ENCODE assay signal across 23 cellular contexts in the genomic region with DNA sequence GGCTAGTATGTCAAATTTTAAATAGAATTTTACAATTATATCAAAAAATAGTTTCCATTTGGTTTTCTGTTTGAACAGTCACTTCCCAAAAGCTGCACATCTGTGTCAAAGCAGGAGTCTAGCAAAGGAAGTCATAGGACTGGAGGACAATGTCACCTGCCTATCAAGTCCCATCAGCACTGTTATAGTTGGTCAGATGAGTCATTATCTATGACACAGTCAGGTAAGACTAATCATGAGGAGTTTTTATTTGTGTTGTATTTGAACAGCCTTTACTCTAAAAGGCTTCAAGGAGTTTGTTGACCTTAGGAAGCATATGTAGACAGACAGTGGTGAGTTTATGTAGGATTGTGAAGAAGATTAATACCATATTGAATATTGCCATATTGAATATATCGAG.
A peak's percentile ranks its signal among the peaks of the same experiment; 100 is the strongest.
DNase-seq lines count a peak whose midpoint lies in the region; ATAC-seq, FAIRE-seq and TF ChIP-seq lines count a peak whose summit lies in the region.
"Had no signal": no experiment of that assay in that cellular context is flagged by ENCODE, and none has a peak within 500 bp of the region (broad histone marks: within the 10 kb centered on the region; RNA-seq: fewer than 3 reads in every experiment).

No MANE protein-coding gene starts in this region.

- BruUV-seq in K562 (replicated peaks; lab: Mats Ljungman, UMichigan): no TSS peak

- in situ Hi-C loops in K562 (cut with MboI): no loop called here

- H3K27ac ChIP-seq in K562 (ENCODE audit: extremely low read depth, low read depth, low read length): no peak overlapping the region
- H3K27ac ChIP-seq in psoas muscle: peak overlapping the region; percentile 9
- H3K27ac ChIP-seq: esophagus squamous epithelium, neural progenitor cell, prostate gland, suprapubic skin had no signal

- H3K36me3 ChIP-seq in K562 (ENCODE audit: control insufficient read depth, insufficient read depth, low read length): peaks cover 71% of the 10 kb centered on the region; the same call in 2 of the 3 replicates
- H3K36me3 ChIP-seq in psoas muscle (ENCODE audit: insufficient read depth in 1 of 2, low read depth in 1 of 2): peaks cover 6 to 100% of the 10 kb centered on the region in 2 donors

- POLR2A ChIA-PET in K562 (lab: Yijun Ruan, JAX): no interaction called here

- H3K9me3 ChIP-seq in K562 (replicated peaks; ENCODE audit: control insufficient read depth, insufficient read depth, low read depth, low read length) (no peaks in the 10 kb centered on the region), psoas muscle (no peaks in the 10 kb centered on the region)
- H3K9me3 ChIP-seq: esophagus squamous epithelium, prostate gland, suprapubic skin had no signal

- no peaks in the 10 kb centered on the region for H3K79me2 ChIP-seq in K562 (ENCODE audit: control insufficient read depth, insufficient read depth, low read length)

- H3K27me3 ChIP-seq in K562 (ENCODE audit: control insufficient read depth in 2 of 2, insufficient read depth in 2 of 2, low read length in 2 of 2): no peaks in the 10 kb centered on the region
- H3K27me3 ChIP-seq in psoas muscle (ENCODE audit: insufficient read depth in 3 of 3, low read length in 2 of 3): no peaks in the 10 kb centered on the region
- H3K27me3 ChIP-seq: esophagus squamous epithelium, neural progenitor cell, suprapubic skin had no signal

- TF ChIP-seq EP300 in K562 (IDR thresholded peaks at IDR 0.05; ENCODE audit: low read length): no peak

- no peak overlapping the region for H3K4me2 ChIP-seq in K562 (ENCODE audit: insufficient read depth, low read length)
- H3K4me2 ChIP-seq: neural progenitor cell had no signal

- CTCF ChIA-PET in K562 (lab: Yijun Ruan, JAX; ENCODE audit: low intra/inter-chr PET ratio): no interaction called here

- no peaks in the 10 kb centered on the region for H3K9me3 Mint-ChIP-seq in activated T-cell treated with anti-CD3 and anti-CD28 coated beads, Interleukin-2, amount 50 U/mL, for 4 hours
- H3K9me3 Mint-ChIP-seq: activated naive CD4-positive, alpha-beta T cell treated with anti-CD3 and anti-CD28 coated beads, Interleukin-2, amount 50 U/mL, for 24 hours; neural progenitor cell; T-helper 1 cell treated with Interleukin-12 subunit alpha and Interleukin-12 subunit beta and Interleukin-4 antibody, amounts not matched to agents 30 μg/mL and 1 μg/mL, for 36 hours had no signal

- no peaks in the 10 kb centered on the region for H3K9me1 ChIP-seq in K562 (ENCODE audit: control insufficient read depth, insufficient read depth, low read length)

- H3K36me3 Mint-ChIP-seq in activated T-cell treated with anti-CD3 and anti-CD28 coated beads, Interleukin-2, amount 50 U/mL, for 4 hours (ENCODE audit: insufficient read depth): peaks cover 22% of the 10 kb centered on the region

- no peak overlapping the region for H3K4me3 Mint-ChIP-seq in activated T-cell treated with anti-CD3 and anti-CD28 coated beads, Interleukin-2, amount 50 U/mL, for 4 hours
- H3K4me3 Mint-ChIP-seq: activated naive CD4-positive, alpha-beta T cell treated with anti-CD3 and anti-CD28 coated beads, Interleukin-2, amount 50 U/mL, for 24 hours; neural progenitor cell; T-helper 1 cell treated with Interleukin-12 subunit alpha and Interleukin-12 subunit beta and Interleukin-4 antibody, amounts not matched to agents 30 μg/mL and 1 μg/mL, for 36 hours had no signal

- no peak for TF ChIP-seq CTCF in K562 (IDR thresholded peaks at IDR 0.05 in 2 of 3, conservative IDR thresholded peaks at IDR 0.05 in 1 of 3; ENCODE audit: insufficient read depth in 2 of 3, low read depth in 1 of 3, low read length in 3 of 3)
- no peak for TF ChIP-seq CTCF in psoas muscle (IDR thresholded peaks at IDR 0.05)

- H3K4me3 ChIP-seq in K562: no peak overlapping the region
- no peak overlapping the region for H3K4me3 ChIP-seq in psoas muscle
- H3K4me3 ChIP-seq: esophagus squamous epithelium, lung, neural progenitor cell, prostate gland, suprapubic skin had no signal

- no peaks in the 10 kb centered on the region for H3K27me3 Mint-ChIP-seq in activated T-cell treated with anti-CD3 and anti-CD28 coated beads, Interleukin-2, amount 50 U/mL, for 4 hours (ENCODE audit: low read depth)
- H3K27me3 Mint-ChIP-seq: activated naive CD4-positive, alpha-beta T cell treated with anti-CD3 and anti-CD28 coated beads, Interleukin-2, amount 50 U/mL, for 24 hours had no signal

- WGBS in K562 (ENCODE audit: insufficient coverage, low coverage, missing lambda C conversion rate): 87% methylated on average over 1 of the region's 1 CpG
- WGBS in psoas muscle, 3 donors: 88 to 97% (median 93%) methylated on average over 1 of the region's 1 CpG

- H3K4me1 Mint-ChIP-seq in activated T-cell treated with anti-CD3 and anti-CD28 coated beads, Interleukin-2, amount 50 U/mL, for 4 hours (ENCODE audit: low read depth): no peaks in the 10 kb centered on the region
- H3K4me1 Mint-ChIP-seq: activated naive CD4-positive, alpha-beta T cell treated with anti-CD3 and anti-CD28 coated beads, Interleukin-2, amount 50 U/mL, for 24 hours; neural progenitor cell had no signal

- intact Hi-C loops in K562 (cut with micrococcal nuclease): no loop called here
- intact Hi-C loops in psoas muscle (cut with DNase I): loop anchor here in 1 of 2 donors (5.0 to 10.0 kb wide), 2 partner anchors 58 to 166 kb away; no protein-coding TSS in a partner anchor

- H2AFZ ChIP-seq in K562 (ENCODE audit: low read depth, low read length): no peak overlapping the region
- H2AFZ ChIP-seq: neural progenitor cell had no signal

- no peak for DNase-seq in activated T-cell treated with anti-CD3 and anti-CD28 coated beads, Interleukin-2, amount 50 U/mL, for 4 hours
- DNase-seq in activated T-cell treated with anti-CD3 and anti-CD28 coated beads, Interleukin-2, amount 50 U/mL, for 1 hour: no peak
- DNase-seq in HT-29 (ENCODE audit: low spot score) (peak; percentile 16), K562 (ENCODE audit: extremely low read depth in 1 of 4, low spot score in 3 of 4) (peak in 2 of 4 experiments; percentile 43 to 47), psoas muscle (no peak)
- DNase-seq: activated CD4-positive, alpha-beta T cell treated with anti-CD3 and anti-CD28 coated beads for 48 hours; activated CD8-positive, alpha-beta memory T cell treated with anti-CD3 and anti-CD28 coated beads, Interleukin-2, amount 50 U/mL, for 48 hours; effector CD8-positive, alpha-beta T cell; esophagus squamous epithelium; NCI-H146; OCI-M1 had no signal

- no peak for FAIRE-seq in K562 (lab: Jason Lieb, UNC)
- FAIRE-seq: astrocyte, D721Med, keratinocyte had no signal

- no peak overlapping the region for H3K9ac ChIP-seq in K562 (ENCODE audit: insufficient read depth in 1 of 2, low read depth in 2 of 2, low read length in 2 of 2)
- H3K9ac ChIP-seq: neural progenitor cell had no signal

- ATAC-seq in activated T-cell treated with anti-CD3 and anti-CD28 coated beads, Interleukin-2, amount 50 U/mL, for 4 hours: peak; percentile 40 to 52
- ATAC-seq in K562 (peak; percentile 43; the same call in 1 of the 3 replicates), psoas muscle (peak; percentile 40 to 76 (median 68)), HG02973 (IDR thresholded peaks at IDR 0.05; ENCODE audit: unreplicated experiment) (no peak), HG02840 (IDR thresholded peaks at IDR 0.05; ENCODE audit: low FRiP score, unreplicated experiment) (no peak), HG03108 (IDR thresholded peaks at IDR 0.05; ENCODE audit: unreplicated experiment) (no peak)

- H3K4me1 ChIP-seq in K562 (replicated peaks in 1 of 2; ENCODE audit: control insufficient read depth in 2 of 2, insufficient read depth in 2 of 2, low read length in 2 of 2) (no peaks in the 10 kb centered on the region), psoas muscle (no peaks in the 10 kb centered on the region)
- H3K4me1 ChIP-seq: esophagus squamous epithelium, neural progenitor cell, prostate gland, suprapubic skin had no signal

- TF ChIP-seq RAD21 in K562 (CRISPR knock-in tag; conservative IDR thresholded peaks at IDR 0.05 in 1 of 2, IDR thresholded peaks at IDR 0.05 in 1 of 2): no peak

- no peaks in the 10 kb centered on the region for H4K20me1 ChIP-seq in K562 (replicated peaks; ENCODE audit: control insufficient read depth, insufficient read depth, low read length)

- no peak for TF ChIP-seq POLR2A in K562 (conservative IDR thresholded peaks at IDR 0.05)

TF ChIP-seq in K562, 482 proteins besides CTCF, POLR2A, EP300 and RAD21 (continues in another document):
- TF ChIP-seq, protein P1, sequence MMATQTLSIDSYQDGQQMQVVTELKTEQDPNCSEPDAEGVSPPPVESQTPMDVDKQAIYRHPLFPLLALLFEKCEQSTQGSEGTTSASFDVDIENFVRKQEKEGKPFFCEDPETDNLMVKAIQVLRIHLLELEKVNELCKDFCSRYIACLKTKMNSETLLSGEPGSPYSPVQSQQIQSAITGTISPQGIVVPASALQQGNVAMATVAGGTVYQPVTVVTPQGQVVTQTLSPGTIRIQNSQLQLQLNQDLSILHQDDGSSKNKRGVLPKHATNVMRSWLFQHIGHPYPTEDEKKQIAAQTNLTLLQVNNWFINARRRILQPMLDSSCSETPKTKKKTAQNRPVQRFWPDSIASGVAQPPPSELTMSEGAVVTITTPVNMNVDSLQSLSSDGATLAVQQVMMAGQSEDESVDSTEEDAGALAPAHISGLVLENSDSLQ (IDR thresholded peaks at IDR 0.05): peak; percentile 46; the same call in 1 of the 2 replicates
- TF ChIP-seq SNIP1 (IDR thresholded peaks at IDR 0.05; ENCODE audit: low read depth) (no peak), FOSL1 (tag; conservative IDR thresholded peaks at IDR 0.05) (peak; percentile 53), JUND (IDR thresholded peaks at IDR 0.05; ENCODE audit: borderline replicate concordance, low read depth, low read length) (peak; percentile 35; the same call in 1 of the 2 replicates), JUND (tag; IDR thresholded peaks at IDR 0.05; ENCODE audit: borderline replicate concordance, low read depth, low read length) (peak; percentile 38; the same call in 1 of the 3 replicates), ATF3 (IDR thresholded peaks at IDR 0.05) (peak; percentile 49; the same call in 1 of the 2 replicates), ATF3 (CRISPR knock-in tag; conservative IDR thresholded peaks at IDR 0.05) (no peak), C11orf30 (IDR thresholded peaks at IDR 0.05; ENCODE audit: low read depth) (no peak)

Comparison
In these comparisons a context has a peak if more than half of its experiments do, and no peak if none do; other contexts are left out.
1. ATAC-seq: peak in activated T-cell treated with anti-CD3 and anti-CD28 coated beads, Interleukin-2, amount 50 U/mL, for 4 hours (2 of 2), K562 (single experiment) and psoas muscle (4 of 4); none in HG02973 (single experiment), HG02840 (single experiment) and HG03108 (single experiment).